ENCODE assay signal across 10 cellular contexts in the genomic region with DNA sequence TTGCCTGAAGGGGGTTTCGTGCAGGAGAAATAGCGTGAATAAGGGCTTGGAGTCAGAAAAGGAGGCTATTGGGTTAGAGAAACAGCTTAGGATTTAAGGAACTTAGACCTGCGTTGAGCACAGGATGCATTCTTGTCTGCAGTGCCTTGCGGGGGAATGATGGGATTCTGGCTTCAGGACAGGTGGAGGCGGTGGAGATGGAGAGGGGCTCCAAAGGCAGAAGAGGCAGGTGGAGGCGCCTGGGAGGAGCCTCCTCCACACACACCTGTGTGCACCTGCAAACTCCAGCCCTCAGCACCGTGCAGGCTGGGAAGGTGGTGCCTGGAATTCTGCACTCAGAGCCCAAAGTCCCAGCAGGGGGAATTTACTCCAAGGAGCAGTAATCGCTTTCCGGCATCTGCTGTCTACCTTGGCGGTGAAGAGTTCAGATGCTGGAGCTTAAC. TPM values are rescaled to one million over a fixed set of nuclear protein-coding genes. Genes with fewer than 3 reads are reported as not detected.
DNase-seq lines count a peak whose midpoint lies in the region; ATAC-seq and TF ChIP-seq lines count a peak whose summit lies in the region.
"Had no signal": no experiment of that assay in that cellular context is flagged by ENCODE, and none has a peak within 500 bp of the region (broad histone marks: within the 10 kb centered on the region; RNA-seq: fewer than 3 reads in every experiment).

No MANE protein-coding gene starts in this region.

- no peak for TF ChIP-seq CTCF in CD4-positive, alpha-beta T cell (IDR thresholded peaks at IDR 0.05)
- no peak for TF ChIP-seq CTCF in mammary epithelial cell (conservative IDR thresholded peaks at IDR 0.05 in 1 of 2, IDR thresholded peaks at IDR 0.05 in 1 of 2; ENCODE audit: extremely low read depth in 1 of 2, insufficient read depth in 1 of 2, low read depth in 1 of 2, low read length in 2 of 2)

- 36% methylated on average over 6 of the region's 10 CpGs for WGBS in mammary epithelial cell (ENCODE audit: low coverage, missing lambda C conversion rate)

- no peaks in the 10 kb centered on the region for H3K27me3 ChIP-seq in CD4-positive, alpha-beta T cell (ENCODE audit: control insufficient read depth, insufficient read depth, low read length)
- no peaks in the 10 kb centered on the region for H3K27me3 ChIP-seq in mammary epithelial cell (ENCODE audit: insufficient read depth, low read length)

- H3K4me3 ChIP-seq in mammary epithelial cell (replicated peaks in 1 of 3; ENCODE audit: insufficient read depth in 1 of 3, low read depth in 2 of 3, low read length in 3 of 3), result peak overlapping the region in 2 of 3 experiments; percentile 63 to 92

- H3K9ac ChIP-seq in mammary epithelial cell (ENCODE audit: insufficient read depth, low read length), result no peak overlapping the region
- H3K9ac ChIP-seq: KMS-11 had no signal

- no peak for DNase-seq in CD4-positive, alpha-beta T cell
- peak; percentile 32 for DNase-seq in HT-29 (ENCODE audit: low spot score)
- no peak for DNase-seq in mammary epithelial cell
- no peak for DNase-seq in naive B cell
- no peak for DNase-seq in dedifferentiated amniotic fluid mesenchymal stem cell (ENCODE audit: extremely low spot score)
- DNase-seq in GF-D8 (lab: John Stamatoyannopoulos, UW), result no peak
- DNase-seq: activated CD4-positive, alpha-beta T cell treated with anti-CD3 and anti-CD28 coated beads, Interleukin-2, amount 50 U/mL, for 1 hour had no signal

- H3K4me1 Mint-ChIP-seq in CD4-positive, alpha-beta T cell (ENCODE audit: low read depth), result peaks cover 25% of the 10 kb centered on the region
- peaks cover 30 to 57% (median 52%) of the 10 kb centered on the region in 3 donors for H3K4me1 Mint-ChIP-seq in naive B cell

- CTCF ChIA-PET in CD4-positive, alpha-beta T cell (lab: Charles Lee), result interaction anchor here (1.7 kb wide), 1 partner anchor 85 kb away, joined by 5 read pairs; no protein-coding TSS in a partner anchor
- CTCF ChIA-PET in mammary epithelial cell (lab: Charles Lee; ENCODE audit: low non-redundant PET), result no interaction called here

- H3K4me2 ChIP-seq in mammary epithelial cell (ENCODE audit: insufficient read depth, low read depth, low read length), result peak overlapping the region; percentile 83
- H3K4me2 ChIP-seq: KMS-11 had no signal

- H3K27ac Mint-ChIP-seq in CD4-positive, alpha-beta T cell, result no peak overlapping the region
- peak overlapping the region in 2 of 6 donors; percentile 41 to 88 for H3K27ac Mint-ChIP-seq in naive B cell

- no peaks in the 10 kb centered on the region for H3K36me3 Mint-ChIP-seq in CD4-positive, alpha-beta T cell (ENCODE audit: low read depth)
- no peaks in the 10 kb centered on the region for H3K36me3 Mint-ChIP-seq in naive B cell

- H3K36me3 ChIP-seq in mammary epithelial cell (ENCODE audit: insufficient read depth, low read length), result peaks cover 2% of the 10 kb centered on the region

- H2AFZ ChIP-seq in mammary epithelial cell (ENCODE audit: low read depth, low read length), result no peak overlapping the region

- no peaks in the 10 kb centered on the region for H4K20me1 ChIP-seq in mammary epithelial cell (ENCODE audit: insufficient read depth, low read length)

- peaks cover 24% of the 10 kb centered on the region for H3K4me1 ChIP-seq in mammary epithelial cell (ENCODE audit: insufficient read depth, low read length)

- dilution Hi-C loops in mammary epithelial cell (cut with HindIII; ENCODE audit: low sequenced_read_pairs), result loop anchor here (5.0 kb wide), 2 partner anchors 64 to 291 kb away; no protein-coding TSS in a partner anchor

- no peak for ATAC-seq in CD4-positive, alpha-beta T cell (ENCODE audit: poor library complexity)
- ATAC-seq in naive B cell (ENCODE audit: low read depth in 2 of 2) (no peak), GM21515 (IDR thresholded peaks at IDR 0.05; ENCODE audit: unreplicated experiment) (no peak), HG02885 (IDR thresholded peaks at IDR 0.05; ENCODE audit: poor library complexity, unreplicated experiment) (no peak)

- H3K27ac ChIP-seq in CD4-positive, alpha-beta T cell (ENCODE audit: low read depth, low read length), result no peak overlapping the region
- no peak overlapping the region for H3K27ac ChIP-seq in mammary epithelial cell (ENCODE audit: insufficient read depth, low read depth, low read length)
- H3K27ac ChIP-seq: KMS-11 had no signal

- H3K79me2 ChIP-seq in mammary epithelial cell (ENCODE audit: insufficient read depth, low read length), result peaks cover 59% of the 10 kb centered on the region

- H3K9me3 ChIP-seq in CD4-positive, alpha-beta T cell (ENCODE audit: control insufficient read depth, low read length), result no peaks in the 10 kb centered on the region
- no peaks in the 10 kb centered on the region for H3K9me3 ChIP-seq in mammary epithelial cell (replicated peaks; ENCODE audit: insufficient read depth, low read length)

- no peaks in the 10 kb centered on the region for H3K9me3 Mint-ChIP-seq in CD4-positive, alpha-beta T cell
- H3K9me3 Mint-ChIP-seq in naive B cell, result no peaks in the 10 kb centered on the region

- POLR2A ChIA-PET in CD4-positive, alpha-beta T cell (lab: Charles Lee), result interaction anchor here (0.9 to 1.1 kb wide), 2 partner anchors 21 to 117 kb away, joined by 3 to 5 read pairs; a partner anchor contains a TSS

- in situ Hi-C loops in mammary epithelial cell (cut with MboI; ENCODE audit: low sequenced_read_pairs in 2 of 2), result loop anchor here in 1 of 2 donors (25.0 kb wide), 1 partner anchor 96 kb away; no protein-coding TSS in a partner anchor

- peak overlapping the region; percentile 83 for H3K4me3 Mint-ChIP-seq in CD4-positive, alpha-beta T cell
- peak overlapping the region; percentile 78 to 91 (median 86) for H3K4me3 Mint-ChIP-seq in naive B cell

- peaks cover 4% of the 10 kb centered on the region for H3K27me3 Mint-ChIP-seq in CD4-positive, alpha-beta T cell
- no peaks in the 10 kb centered on the region for H3K27me3 Mint-ChIP-seq in naive B cell

- intact Hi-C loops in CD4-positive, alpha-beta T cell (cut with DNase I, micrococcal nuclease), result loop anchor here in 1 of 2 experiments (5.0 to 10.0 kb wide), 2 partner anchors 114 to 204 kb away; no protein-coding TSS in a partner anchor
- intact Hi-C loops in mammary epithelial cell (cut with micrococcal nuclease), result loop anchor here (1.0 to 5.0 kb wide), 4 partner anchors 34 to 102 kb away; no protein-coding TSS in a partner anchor

- no TSS peak for BruUV-seq in mammary epithelial cell (replicated peaks; lab: Mats Ljungman, UMichigan)

RNA-seq across cellular contexts. Expression of a gene that starts 1.8 kb away (rescaled TPM):
- total RNA-seq in CD4-positive, alpha-beta T cell, result 1 to 10 TPM; 2.4 to 2.7 TPM
- total RNA-seq in HT-29 (2014; rRNA removed; shearing (Covaris generic)), result 13.5 and 14.0 TPM in 2 replicates
- total RNA-seq in mammary epithelial cell, result 10 to 100 TPM; 34.3 to 37.9 TPM
- polyA plus RNA-seq in mammary epithelial cell (7.2 TPM), naive B cell (ENCODE audit: low read depth in 6 of 6) (1 to 10 TPM in 4 of 6 donors, under 1 TPM in 2; 0.52 to 3.2 (median 1.1) TPM)
- polyA minus RNA-seq in mammary epithelial cell, result 15.3 TPM

RNA-seq across cellular contexts. Expression of a gene that starts 36.8 kb away (rescaled TPM):
- total RNA-seq in CD4-positive, alpha-beta T cell, result 1 to 10 TPM; 8.5 to 9.6 TPM
- 60.3 and 63.3 TPM in 2 replicates for total RNA-seq in HT-29 (2014; rRNA removed; shearing (Covaris generic))
- total RNA-seq in mammary epithelial cell, result 10 to 100 TPM; 15.0 to 43.9 TPM
- polyA plus RNA-seq in mammary epithelial cell, result 50.2 TPM
- 36.8 TPM for polyA minus RNA-seq in mammary epithelial cell
- polyA plus RNA-seq in naive B cell (ENCODE audit: low read depth in 6 of 6), result 10 to 100 TPM; 42.7 to 61.4 (median 51.9) TPM
